1 cellular context compared by ENCODE assay signal in the genomic region with DNA sequence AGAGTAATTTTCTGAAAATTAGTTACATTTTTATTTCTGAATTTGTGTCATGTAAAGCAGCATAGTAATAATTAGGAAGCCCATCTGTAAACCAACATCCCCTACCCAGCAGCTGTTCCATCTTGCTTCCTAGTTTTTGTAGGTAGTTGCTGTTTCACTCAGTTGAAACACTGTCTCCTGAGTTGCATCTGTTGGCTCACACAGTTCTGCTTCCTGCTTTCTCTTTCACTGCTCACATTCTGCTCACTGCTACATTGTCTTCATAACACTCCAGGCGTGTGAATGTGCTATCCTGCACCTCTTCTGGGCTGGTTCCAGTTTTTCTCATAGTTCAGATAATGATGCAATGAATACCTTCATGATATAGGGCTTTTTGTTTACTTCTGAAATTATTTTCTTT.
A peak's percentile ranks its signal among the peaks of the same experiment; 100 is the strongest.
TF ChIP-seq lines count a peak whose summit lies in the region.

No MANE protein-coding gene starts in this region.

TF ChIP-seq in GM12878, 131 proteins besides CTCF, POLR2A, EP300 and RAD21 (continued from another document):
- TF ChIP-seq SPI1 (IDR thresholded peaks at IDR 0.05; ENCODE audit: borderline replicate concordance, insufficient read depth, low read depth, low read length) = peak; percentile 35; the same call in 1 of the 2 replicates
TF ChIP-seq in GM12878: peak in this region for 7.
